Comparison of ENCODE assay signal across 23 cellular contexts in the genomic region with DNA sequence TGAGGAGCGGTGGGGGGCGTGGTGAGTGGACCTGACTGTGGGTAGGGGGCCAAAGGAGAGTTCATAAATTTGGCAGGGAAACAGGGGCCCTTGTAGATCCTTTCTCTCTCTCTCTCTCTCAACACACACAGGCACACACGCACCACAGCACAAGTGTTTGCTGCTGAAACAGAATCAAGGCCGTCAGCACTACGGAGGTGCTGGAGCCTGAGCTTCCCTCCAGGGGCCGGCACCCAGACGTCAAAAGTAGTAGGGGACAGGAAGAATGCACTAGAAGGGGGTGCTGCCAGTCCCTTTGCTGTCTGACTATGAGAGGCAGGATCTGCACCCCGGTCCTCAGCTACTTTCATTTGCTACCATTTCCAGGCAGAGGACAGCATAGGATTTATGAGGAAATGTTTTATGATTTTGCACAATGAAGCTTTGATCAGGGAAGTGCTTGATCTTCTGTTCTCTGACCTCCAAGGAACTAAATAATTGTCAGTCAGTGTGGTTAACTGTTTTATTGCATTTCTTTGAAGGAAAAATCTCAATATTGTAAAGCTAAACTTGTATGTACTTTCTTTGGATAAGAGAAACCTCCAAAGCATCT.
"Had no signal": no experiment of that assay in that cellular context is flagged by ENCODE, and none has a peak within 500 bp of the region (broad histone marks: within the 10 kb centered on the region; RNA-seq: fewer than 3 reads in every experiment).

No MANE protein-coding gene starts in this region.

- H3K9me3 Mint-ChIP-seq: activated naive CD4-positive, alpha-beta T cell treated with anti-CD3 and anti-CD28 coated beads, Interleukin-2, amount 50 U/mL, for 24 hours; activated T-helper 1 cell treated with anti-CD3 and anti-CD28 coated beads, Interleukin-12 subunit alpha, Interleukin-12 subunit beta, Interleukin-2, Interleukin-4 antibody, amounts not matched to agents 30 ng/mL and 10 ng/mL and 1 ng/mL, durations not matched to agents 14 hours and 24 hours and 36 hours; T-helper 1 cell treated with Interleukin-12 subunit alpha and Interleukin-12 subunit beta and Interleukin-4 antibody, amounts not matched to agents 30 μg/mL and 1 μg/mL, for 36 hours had no signal

- H3K27ac ChIP-seq: KMS-11, Peyer's patch, RWPE1, SJSA1 had no signal

- H3K36me3 ChIP-seq: SJSA1 had no signal

- DNase-seq: activated CD4-positive, alpha-beta T cell treated with anti-CD3 and anti-CD28 coated beads for 48 hours; activated CD4-positive, alpha-beta T cell treated with anti-CD3 and anti-CD28 coated beads, Interleukin-2, amount 50 U/mL, for 4 hours; activated CD4-positive, CD25-positive, alpha-beta regulatory T cell treated with anti-CD3 and anti-CD28 coated beads, Interleukin-2, amount 50 U/mL, for 72 hours; activated CD8-positive, alpha-beta memory T cell treated with anti-CD3 and anti-CD28 coated beads, Interleukin-2, amount 50 U/mL, for 48 hours; activated CD8-positive, alpha-beta T cell treated with anti-CD3 and anti-CD28 coated beads, Interleukin-2, amount 10 ng/mL, durations not matched to agents 7 days and 5 days; activated effector memory CD4-positive, alpha-beta T cell treated with Interleukin-2 at 50 U/mL for 16 hours; activated naive CD4-positive, alpha-beta T cell; activated T-cell treated with anti-CD3 and anti-CD28 coated beads, Interleukin-2, amount 50 U/mL, for 1 hour; aorta; NCI-H1092; NCI-H1417; NCI-H1930; NCI-H446; NCI-H524; Peyer's patch; Right ventricle myocardium superior had no signal

- H3K27me3 Mint-ChIP-seq: activated naive CD4-positive, alpha-beta T cell treated with anti-CD3 and anti-CD28 coated beads, Interleukin-2, amount 50 U/mL, for 24 hours had no signal

- H3K27me3 ChIP-seq: Peyer's patch, SJSA1 had no signal

- H3K4me2 ChIP-seq: KMS-11 had no signal

- H3K4me3 ChIP-seq: Peyer's patch, SJSA1 had no signal

- H3K4me3 Mint-ChIP-seq: activated CD8-positive, alpha-beta T cell treated with anti-CD3 and anti-CD28 coated beads, Interleukin-2, amount 10 ng/mL, durations not matched to agents 7 days and 5 days; activated naive CD4-positive, alpha-beta T cell treated with anti-CD3 and anti-CD28 coated beads, Interleukin-2, amount 50 U/mL, for 24 hours; activated T-helper 1 cell treated with anti-CD3 and anti-CD28 coated beads, Interleukin-12 subunit alpha, Interleukin-12 subunit beta, Interleukin-2, Interleukin-4 antibody, amounts not matched to agents 30 ng/mL and 10 ng/mL and 1 ng/mL, durations not matched to agents 14 hours and 24 hours and 36 hours; T-helper 1 cell treated with Interleukin-12 subunit alpha and Interleukin-12 subunit beta and Interleukin-4 antibody, amounts not matched to agents 30 μg/mL and 1 μg/mL, for 36 hours; WTC11 had no signal

- H3K4me1 Mint-ChIP-seq: activated naive CD4-positive, alpha-beta T cell treated with anti-CD3 and anti-CD28 coated beads, Interleukin-2, amount 50 U/mL, for 24 hours had no signal

- H3K36me3 Mint-ChIP-seq: activated naive CD4-positive, alpha-beta T cell treated with anti-CD3 and anti-CD28 coated beads, Interleukin-2, amount 50 U/mL, for 24 hours had no signal

- H3K9ac ChIP-seq: KMS-11 had no signal

- H3K9me3 ChIP-seq: Peyer's patch, SJSA1 had no signal

- H3K4me1 ChIP-seq: Peyer's patch, SJSA1 had no signal

- H3K27ac Mint-ChIP-seq: activated CD8-positive, alpha-beta T cell treated with anti-CD3 and anti-CD28 coated beads, Interleukin-2, amount 10 ng/mL, durations not matched to agents 7 days and 5 days; activated naive CD4-positive, alpha-beta T cell treated with anti-CD3 and anti-CD28 coated beads, Interleukin-2, amount 50 U/mL, for 24 hours; activated T-helper 1 cell treated with anti-CD3 and anti-CD28 coated beads, Interleukin-12 subunit alpha, Interleukin-12 subunit beta, Interleukin-2, Interleukin-4 antibody, amounts not matched to agents 30 ng/mL and 10 ng/mL and 1 ng/mL, durations not matched to agents 14 hours and 24 hours and 36 hours; T-helper 1 cell treated with Interleukin-12 subunit alpha and Interleukin-12 subunit beta and Interleukin-4 antibody, amounts not matched to agents 30 μg/mL and 1 μg/mL, for 36 hours; WTC11 had no signal
